ENCODE assay signal across 8 cellular contexts in genomic region chr1:221742555-221743415, GRCh38. TPM values are rescaled to one million over a fixed set of nuclear protein-coding genes. Genes with fewer than 3 reads are reported as not detected.
DNase-seq lines count a peak whose midpoint lies in the region; ATAC-seq, FAIRE-seq and TF ChIP-seq lines count a peak whose summit lies in the region.

No MANE protein-coding gene starts in this region.

- TF ChIP-seq CTCF in GM12875 (IDR thresholded peaks at IDR 0.05; ENCODE audit: borderline replicate concordance, insufficient read depth, low read depth, low read length) (peak; percentile 14; the same call in 1 of the 2 replicates), astrocyte (IDR thresholded peaks at IDR 0.05; ENCODE audit: insufficient read depth, low read depth, low read length) (no peak)

- peaks cover 36% of the 10 kb centered on the region for H4K20me1 ChIP-seq in astrocyte (ENCODE audit: insufficient read depth, low read length)

- H3K27ac Mint-ChIP-seq in astrocyte (ENCODE audit: unreplicated experiment) = no peak overlapping the region

- no peak for FAIRE-seq in astrocyte (lab: Jason Lieb, UNC)

- peak overlapping the region; percentile 98 for H3K27ac ChIP-seq in astrocyte (ENCODE audit: low read depth, low read length)
- peak overlapping the region; percentile 99 for H3K27ac ChIP-seq in skeletal muscle tissue (ENCODE audit: low read depth, low read length)

- no peaks in the 10 kb centered on the region for H3K9me3 Mint-ChIP-seq in astrocyte (ENCODE audit: unreplicated experiment)

- peaks cover 5% of the 10 kb centered on the region for H3K36me3 ChIP-seq in astrocyte (ENCODE audit: insufficient read depth, low read length)
- H3K36me3 ChIP-seq in iPS-15b (ENCODE audit: control insufficient read depth, insufficient read depth, low read length) = peaks cover 12% of the 10 kb centered on the region
- peaks cover 4 to 16% (median 11%) of the 10 kb centered on the region in 3 donors for H3K36me3 ChIP-seq in skeletal muscle tissue (ENCODE audit: control insufficient read depth in 3 of 3, insufficient read depth in 3 of 3, low read length in 3 of 3)

- peaks cover 39% of the 10 kb centered on the region for H3K79me2 ChIP-seq in astrocyte (ENCODE audit: insufficient read depth, low read length)

- no peaks in the 10 kb centered on the region for H3K27me3 Mint-ChIP-seq in astrocyte (ENCODE audit: low read depth, unreplicated experiment)

- peak overlapping the region; percentile 98 for H3K9ac ChIP-seq in astrocyte (ENCODE audit: low read length)
- H3K9ac ChIP-seq in iPS-15b (ENCODE audit: low read depth, low read length) = peak overlapping the region; percentile 24
- peak overlapping the region; percentile 95 to 99 (median 98) for H3K9ac ChIP-seq in skeletal muscle tissue (ENCODE audit: low read depth in 1 of 3, low read length in 3 of 3)

- H2AFZ ChIP-seq in astrocyte (ENCODE audit: low read depth, low read length) = peak overlapping the region; percentile 81

- H3K4me3 ChIP-seq in GM12875 (ENCODE audit: low read depth, low read length) (peak overlapping the region; percentile 88), astrocyte (ENCODE audit: insufficient read depth, low read depth, low read length) (peak overlapping the region; percentile 100), iPS-15b (ENCODE audit: low read depth, low read length) (peak overlapping the region; percentile 94), skeletal muscle tissue (ENCODE audit: low read length in 3 of 3) (peak overlapping the region; percentile 76 to 96 (median 92))

- H3K4me3 Mint-ChIP-seq in astrocyte (ENCODE audit: unreplicated experiment) = peak overlapping the region; percentile 86

- H3K4me1 Mint-ChIP-seq in astrocyte (ENCODE audit: low read depth, unreplicated experiment) = peaks cover 19% of the 10 kb centered on the region

- H3K4me1 ChIP-seq in astrocyte (ENCODE audit: insufficient read depth, low read length) (peaks cover 7% of the 10 kb centered on the region), iPS-15b (ENCODE audit: control insufficient read depth, insufficient read depth, low read length) (peaks cover 13% of the 10 kb centered on the region), skeletal muscle tissue (ENCODE audit: control insufficient read depth in 3 of 3, insufficient read depth in 3 of 3, low read length in 3 of 3) (peaks cover 33 to 41% (median 34%) of the 10 kb centered on the region in 3 donors)

- H3K4me2 ChIP-seq in astrocyte (ENCODE audit: low read length) = peak overlapping the region; percentile 99

- H3K27me3 ChIP-seq in astrocyte (ENCODE audit: insufficient read depth, low read length) (no peaks in the 10 kb centered on the region), iPS-15b (ENCODE audit: control insufficient read depth, insufficient read depth, low read length) (peaks cover 13% of the 10 kb centered on the region), skeletal muscle tissue (ENCODE audit: control insufficient read depth in 3 of 3, insufficient read depth in 3 of 3, low read length in 3 of 3) (no peaks in the 10 kb centered on the region)

- ATAC-seq in HG02571 (IDR thresholded peaks at IDR 0.05; ENCODE audit: unreplicated experiment) = peak; percentile 48

- peaks cover 21% of the 10 kb centered on the region for H3K36me3 Mint-ChIP-seq in astrocyte (ENCODE audit: low read depth, unreplicated experiment)

- no peaks in the 10 kb centered on the region for H3K9me3 ChIP-seq in astrocyte (ENCODE audit: insufficient read depth, low read depth, low read length)
- H3K9me3 ChIP-seq in iPS-15b (ENCODE audit: control insufficient read depth, insufficient read depth, low read length) = no peaks in the 10 kb centered on the region
- no peaks in the 10 kb centered on the region for H3K9me3 ChIP-seq in skeletal muscle tissue (ENCODE audit: control insufficient read depth in 3 of 3, low read length in 3 of 3)

- peak; percentile 77 for DNase-seq in NCI-H1092 treated with DMSO at 0.1 percent for 48 hours (lab: John Stamatoyannopoulos, UW)
- DNase-seq in T-helper 9 cell = peak; percentile 66
- DNase-seq in astrocyte (ENCODE audit: low read depth) = no peak
- DNase-seq in cerebellum (ENCODE audit: low spot score) = no peak

RNA-seq across cellular contexts. Expression of gene DUSP10, which starts 0.9 kb away (rescaled TPM):
- 34.8 and 45.8 TPM in 2 replicates for total RNA-seq in astrocyte
- 28.2 TPM for total RNA-seq in skeletal muscle tissue
- total RNA-seq in cerebellum = 4.4 TPM

Comparison
In these comparisons a context has a peak if more than half of its experiments do, and no peak if none do; other contexts are left out.
1. DNase-seq: peak in NCI-H1092 treated with DMSO at 0.1 percent for 48 hours (single experiment) and T-helper 9 cell (single experiment); none in astrocyte (single experiment) and cerebellum (single experiment).
2. H3K9ac ChIP-seq: peak in every context shown above with its lines; median percentile 98 in astrocyte; 98 in skeletal muscle tissue; 24 in iPS-15b.
3. Peak in every context shown above with its lines, with median percentiles within 50 percentile points of each other: H3K4me3 ChIP-seq.